Comparison of ENCODE assay signal across 1 cellular context in the genomic region with DNA sequence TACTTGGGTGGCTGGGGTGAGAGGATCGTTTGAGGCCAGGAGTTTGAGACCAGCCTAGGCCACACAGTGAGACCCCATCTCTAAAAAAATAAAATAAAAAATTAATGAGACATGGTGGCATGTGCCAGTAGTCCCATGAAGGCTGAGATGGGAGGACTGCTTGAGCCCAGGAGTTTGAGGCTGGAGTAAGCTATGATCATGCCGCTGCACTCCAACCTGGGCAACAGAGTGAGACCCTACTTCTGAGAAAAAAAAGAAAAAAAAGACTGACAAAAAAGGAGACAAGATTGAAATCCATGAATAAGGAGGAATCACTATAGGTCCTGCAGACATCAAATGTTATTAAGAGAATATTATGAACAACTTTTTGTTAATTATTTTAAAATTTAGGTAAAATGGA.
TF ChIP-seq lines count a peak whose summit lies in the region.

No MANE protein-coding gene starts in this region.

TF ChIP-seq in HepG2, 621 proteins besides CTCF, POLR2A, EP300 and RAD21 (continued from another document):
- TF ChIP-seq, protein P1, sequence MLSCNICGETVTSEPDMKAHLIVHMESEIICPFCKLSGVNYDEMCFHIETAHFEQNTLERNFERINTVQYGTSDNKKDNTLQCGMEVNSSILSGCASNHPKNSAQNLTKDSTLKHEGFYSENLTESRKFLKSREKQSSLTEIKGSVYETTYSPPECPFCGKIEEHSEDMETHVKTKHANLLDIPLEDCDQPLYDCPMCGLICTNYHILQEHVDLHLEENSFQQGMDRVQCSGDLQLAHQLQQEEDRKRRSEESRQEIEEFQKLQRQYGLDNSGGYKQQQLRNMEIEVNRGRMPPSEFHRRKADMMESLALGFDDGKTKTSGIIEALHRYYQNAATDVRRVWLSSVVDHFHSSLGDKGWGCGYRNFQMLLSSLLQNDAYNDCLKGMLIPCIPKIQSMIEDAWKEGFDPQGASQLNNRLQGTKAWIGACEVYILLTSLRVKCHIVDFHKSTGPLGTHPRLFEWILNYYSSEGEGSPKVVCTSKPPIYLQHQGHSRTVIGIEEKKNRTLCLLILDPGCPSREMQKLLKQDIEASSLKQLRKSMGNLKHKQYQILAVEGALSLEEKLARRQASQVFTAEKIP (CRISPR knock-in tag; IDR thresholded peaks at IDR 0.05; ENCODE audit: borderline replicate concordance) = no peak
- no peak for TF ChIP-seq AGO1 (IDR thresholded peaks at IDR 0.05; ENCODE audit: low read depth, low read length, poor library complexity, severe bottlenecking)
- TF ChIP-seq ZNF672 (CRISPR knock-in tag; IDR thresholded peaks at IDR 0.05) = no peak
- TF ChIP-seq XRCC5 (optimal IDR thresholded peaks at IDR 0.05; ENCODE audit: low read length) = no peak
- TF ChIP-seq NFYC (CRISPR knock-in tag; IDR thresholded peaks at IDR 0.05) = no peak
TF ChIP-seq in HepG2: peak in this region for 0.
